25 cellular contexts compared by ENCODE assay signal in genomic region chr14:81430284-81430683, GRCh38. TPM values are rescaled to one million over a fixed set of nuclear protein-coding genes. Genes with fewer than 3 reads are reported as not detected.
"Had no signal": no experiment of that assay in that cellular context is flagged by ENCODE, and none has a peak within 500 bp of the region (broad histone marks: within the 10 kb centered on the region; RNA-seq: fewer than 3 reads in every experiment).

No MANE protein-coding gene starts in this region.

- H3K4me3 Mint-ChIP-seq: activated CD4-positive, alpha-beta memory T cell treated with anti-CD3 and anti-CD28 coated beads, Interleukin-2, amount 10 ng/mL, durations not matched to agents 7 days and 5 days; activated CD4-positive, alpha-beta T cell treated with anti-CD3 and anti-CD28 coated beads, Interleukin-2, amount 10 ng/mL, durations not matched to agents 7 days and 5 days; activated naive CD4-positive, alpha-beta T cell treated with anti-CD3 and anti-CD28 coated beads, Interleukin-2, amount 10 ng/mL, durations not matched to agents 7 days and 5 days; activated naive CD8-positive, alpha-beta T cell treated with anti-CD3 and anti-CD28 coated beads, Interleukin-2, amount 10 ng/mL, durations not matched to agents 7 days and 5 days; activated T-cell treated with anti-CD3 and anti-CD28 coated beads, Interleukin-2, amount 50 U/mL, for 24 hours; effector memory CD8-positive, alpha-beta T cell; nephron; WTC11 had no signal

- ATAC-seq: effector memory CD8-positive, alpha-beta T cell; left lung; WTC11 had no signal

- H3K4me3 ChIP-seq: ascending aorta, left lung, lung, transverse colon had no signal

- H3K27me3 ChIP-seq: ascending aorta had no signal

- H3K27ac Mint-ChIP-seq: activated CD4-positive, alpha-beta memory T cell treated with anti-CD3 and anti-CD28 coated beads, Interleukin-2, amount 10 ng/mL, durations not matched to agents 7 days and 5 days; activated CD4-positive, alpha-beta T cell treated with anti-CD3 and anti-CD28 coated beads, Interleukin-2, amount 10 ng/mL, durations not matched to agents 7 days and 5 days; activated naive CD4-positive, alpha-beta T cell treated with anti-CD3 and anti-CD28 coated beads, Interleukin-2, amount 10 ng/mL, durations not matched to agents 7 days and 5 days; activated naive CD8-positive, alpha-beta T cell treated with anti-CD3 and anti-CD28 coated beads, Interleukin-2, amount 10 ng/mL, durations not matched to agents 7 days and 5 days; activated T-cell treated with anti-CD3 and anti-CD28 coated beads, Interleukin-2, amount 50 U/mL, for 24 hours; effector memory CD8-positive, alpha-beta T cell; nephron had no signal

- H3K36me3 Mint-ChIP-seq: activated naive CD4-positive, alpha-beta T cell treated with anti-CD3 and anti-CD28 coated beads, Interleukin-2, amount 10 ng/mL, durations not matched to agents 7 days and 5 days; activated naive CD8-positive, alpha-beta T cell treated with anti-CD3 and anti-CD28 coated beads, Interleukin-2, amount 10 ng/mL, durations not matched to agents 7 days and 5 days had no signal

- H3K4me1 ChIP-seq: ascending aorta had no signal

- H3K9me3 ChIP-seq: ascending aorta, left lung, neutrophil, transverse colon had no signal

- H3K36me3 ChIP-seq: ascending aorta, brain microvascular endothelial cell, left lung, neutrophil, transverse colon had no signal

- H3K27ac ChIP-seq: ascending aorta, brain microvascular endothelial cell, left lung, neutrophil, transverse colon had no signal

- H3K9me3 Mint-ChIP-seq: activated CD4-positive, alpha-beta memory T cell treated with anti-CD3 and anti-CD28 coated beads, Interleukin-2, amount 10 ng/mL, durations not matched to agents 7 days and 5 days; activated CD4-positive, alpha-beta T cell treated with anti-CD3 and anti-CD28 coated beads, Interleukin-2, amount 10 ng/mL, durations not matched to agents 7 days and 5 days; activated naive CD4-positive, alpha-beta T cell treated with anti-CD3 and anti-CD28 coated beads, Interleukin-2, amount 10 ng/mL, durations not matched to agents 7 days and 5 days; activated naive CD8-positive, alpha-beta T cell treated with anti-CD3 and anti-CD28 coated beads, Interleukin-2, amount 10 ng/mL, durations not matched to agents 7 days and 5 days; activated T-cell treated with anti-CD3 and anti-CD28 coated beads, Interleukin-2, amount 50 U/mL, for 24 hours; effector memory CD8-positive, alpha-beta T cell; nephron; WTC11 had no signal

- DNase-seq: activated CD4-positive, alpha-beta memory T cell treated with anti-CD3 and anti-CD28 coated beads, Interleukin-2, amount 10 ng/mL, durations not matched to agents 7 days and 5 days; activated CD4-positive, alpha-beta T cell treated with anti-CD3 and anti-CD28 coated beads for 1 hour; activated CD4-positive, alpha-beta T cell treated with anti-CD3 and anti-CD28 coated beads, Interleukin-2, amount 10 ng/mL, durations not matched to agents 7 days and 5 days; activated CD8-positive, alpha-beta memory T cell treated with anti-CD3 and anti-CD28 coated beads, Interleukin-2, amount 50 U/mL, for 48 hours; activated gamma-delta T cell; activated naive CD4-positive, alpha-beta T cell treated with anti-CD3 and anti-CD28 coated beads, Interleukin-2, amount 10 ng/mL, durations not matched to agents 7 days and 5 days; activated naive CD8-positive, alpha-beta T cell treated with anti-CD3 and anti-CD28 coated beads, Interleukin-2, amount 10 ng/mL, durations not matched to agents 7 days and 5 days; activated T-cell treated with anti-CD3 and anti-CD28 coated beads, Interleukin-2, amount 50 U/mL, for 24 hours; brain microvascular endothelial cell; cortex of kidney; effector memory CD8-positive, alpha-beta T cell; foreskin fibroblast; kidney glomerular epithelial cell; left lung; stimulated activated CD4-positive, alpha-beta T cell treated with anti-CD3 and anti-CD28 coated beads, Interleukin-2, amount 100 ng/mL, for 48 hours; stimulated activated naive CD4-positive, alpha-beta T cell treated with Interleukin-2 at 50 U/mL for 16 hours; T-helper 2 cell; transverse colon had no signal

RNA-seq across cellular contexts. Expression of gene STON2, which starts 30.2 kb away (rescaled TPM):
- total RNA-seq: activated naive CD8-positive, alpha-beta T cell treated with anti-CD3 and anti-CD28 coated beads, Interleukin-2, amount 10 ng/mL, durations not matched to agents 7 days and 5 days; chondrocyte; osteocyte had no signal
